Comparison of ENCODE assay signal across 16 cellular contexts in genomic region chr1:66526036-66526435, GRCh38. TPM values are rescaled to one million over a fixed set of nuclear protein-coding genes. Genes with fewer than 3 reads are reported as not detected.
DNase-seq lines count a peak whose midpoint lies in the region; ATAC-seq and TF ChIP-seq lines count a peak whose summit lies in the region.
"Had no signal": no experiment of that assay in that cellular context is flagged by ENCODE, and none has a peak within 500 bp of the region (broad histone marks: within the 10 kb centered on the region; RNA-seq: fewer than 3 reads in every experiment).

No MANE protein-coding gene starts in this region.

- intact Hi-C loops in right cardiac atrium (cut with DNase I) = no loop called here

- H3K4me3 ChIP-seq in cardiac muscle cell (no peak overlapping the region), right cardiac atrium (ENCODE audit: low read length) (no peak overlapping the region)
- H3K4me3 ChIP-seq: GM12878, GM23248 had no signal

- no peak overlapping the region for H3K4me3 Mint-ChIP-seq in WTC11
- H3K4me3 Mint-ChIP-seq: CD8-positive, alpha-beta memory T cell; IgD-negative memory B cell had no signal

- H3K27me3 Mint-ChIP-seq in WTC11 (ENCODE audit: low read depth) = no peaks in the 10 kb centered on the region

- H3K9me3 ChIP-seq in cardiac muscle cell (ENCODE audit: low read depth) (no peaks in the 10 kb centered on the region), right cardiac atrium (ENCODE audit: control insufficient read depth, low read length) (no peaks in the 10 kb centered on the region)
- H3K9me3 ChIP-seq: Caco-2 had no signal

- H3K4me1 ChIP-seq in cardiac muscle cell (ENCODE audit: low read depth) = peaks cover 22% of the 10 kb centered on the region
- no peaks in the 10 kb centered on the region for H3K4me1 ChIP-seq in right cardiac atrium (ENCODE audit: control insufficient read depth, insufficient read depth, low read length)

- ATAC-seq in right cardiac atrium (no peak), WTC11 (peak; percentile 60)
- ATAC-seq: GM12878 had no signal

- DNase-seq in DMS53 (lab: John Stamatoyannopoulos, UW) (peak; percentile 38), DMS53 treated with DMSO at 0.1 percent for 48 hours (lab: John Stamatoyannopoulos, UW; ENCODE audit: unreplicated experiment) (no peak), cardiac muscle cell (ENCODE audit: low read depth in 1 of 2, low spot score in 1 of 2) (peak in 1 of 2 donors; percentile 73), right cardiac atrium (no peak), WTC11 (ENCODE audit: low spot score) (no peak), OCI-M2 (lab: John Stamatoyannopoulos, UW; ENCODE audit: unreplicated experiment) (no peak)
- DNase-seq in stimulated activated CD4-positive, alpha-beta T cell treated with anti-CD3 and anti-CD28 coated beads, Interleukin-2, amount 100 ng/mL, for 48 hours = no peak
- DNase-seq: Caco-2; CD8-positive, alpha-beta memory T cell; DMS79; GM23248 had no signal

- peaks cover 3% of the 10 kb centered on the region; the same call in 1 of the 2 replicates for H3K36me3 Mint-ChIP-seq in WTC11
- H3K36me3 Mint-ChIP-seq: CD8-positive, alpha-beta memory T cell; IgD-negative memory B cell had no signal

- WGBS in right cardiac atrium = 64% methylated on average over 1 of the region's 1 CpG

- H3K27ac ChIP-seq in cardiac muscle cell = peak overlapping the region; percentile 52
- no peak overlapping the region for H3K27ac ChIP-seq in right cardiac atrium (ENCODE audit: low read length)
- H3K27ac ChIP-seq: 22Rv1, GM23248 had no signal

- no peaks in the 10 kb centered on the region for H3K36me3 ChIP-seq in cardiac muscle cell

- H3K4me1 Mint-ChIP-seq in WTC11 = peaks cover 16% of the 10 kb centered on the region
- H3K4me1 Mint-ChIP-seq: CD8-positive, alpha-beta memory T cell; IgD-negative memory B cell had no signal

- no peak overlapping the region for H3K27ac Mint-ChIP-seq in WTC11
- H3K27ac Mint-ChIP-seq: CD8-positive, alpha-beta memory T cell; IgD-negative memory B cell had no signal

- POLR2A ChIA-PET in WTC11 (lab: Charles Lee) = no interaction called here

- H3K9me3 Mint-ChIP-seq in WTC11 = peaks cover 7% of the 10 kb centered on the region
- H3K9me3 Mint-ChIP-seq: CD8-positive, alpha-beta memory T cell; IgD-negative memory B cell had no signal

- peaks cover under 1% of the 10 kb centered on the region for H3K27me3 ChIP-seq in cardiac muscle cell
- no peaks in the 10 kb centered on the region for H3K27me3 ChIP-seq in right cardiac atrium (ENCODE audit: control insufficient read depth, insufficient read depth)

- CTCF ChIA-PET in WTC11 (lab: Charles Lee) = no interaction called here

- TF ChIP-seq CTCF in cardiac muscle cell (IDR thresholded peaks at IDR 0.05; ENCODE audit: low read depth, low read length) = no peak
- TF ChIP-seq CTCF in WTC11 (IDR thresholded peaks at IDR 0.05) = no peak

TF ChIP-seq in WTC11, 78 proteins besides CTCF, POLR2A, EP300 and RAD21:
- TF ChIP-seq, protein P1, sequence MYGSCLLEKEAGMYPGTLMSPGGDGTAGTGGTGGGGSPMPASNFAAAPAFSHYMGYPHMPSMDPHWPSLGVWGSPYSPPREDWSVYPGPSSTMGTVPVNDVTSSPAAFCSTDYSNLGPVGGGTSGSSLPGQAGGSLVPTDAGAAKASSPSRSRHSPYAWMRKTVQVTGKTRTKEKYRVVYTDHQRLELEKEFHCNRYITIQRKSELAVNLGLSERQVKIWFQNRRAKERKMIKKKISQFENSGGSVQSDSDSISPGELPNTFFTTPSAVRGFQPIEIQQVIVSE (CRISPR knock-in tag; IDR thresholded peaks at IDR 0.05; ENCODE audit: borderline replicate concordance) = no peak
- TF ChIP-seq RELA (CRISPR knock-in tag; IDR thresholded peaks at IDR 0.05; ENCODE audit: borderline replicate concordance) (no peak), ZBTB21 (CRISPR knock-in tag; IDR thresholded peaks at IDR 0.05; ENCODE audit: borderline replicate concordance) (no peak), RORB (CRISPR knock-in tag; IDR thresholded peaks at IDR 0.05) (no peak), NFE2L1 (CRISPR knock-in tag; IDR thresholded peaks at IDR 0.05) (no peak), JUN (CRISPR knock-in tag; IDR thresholded peaks at IDR 0.05) (no peak), ZNF281 (CRISPR knock-in tag; IDR thresholded peaks at IDR 0.05) (no peak), TP53 (CRISPR knock-in tag; IDR thresholded peaks at IDR 0.05) (no peak), NR2C2 (CRISPR knock-in tag; IDR thresholded peaks at IDR 0.05) (no peak)

RNA-seq across cellular contexts. Expression of gene SGIP1, which starts 7.9 kb away (rescaled TPM):
- total RNA-seq in cardiac muscle cell (2.6 and 8.8 TPM in 2 replicates), right cardiac atrium (1 to 10 TPM; 4.3 to 7.3 (median 5.3) TPM), WTC11 (2021) (3.2 to 3.9 TPM (median 3.3 TPM) in 3 replicates)
- polyA plus RNA-seq in cardiac muscle cell (3.3 and 10.0 TPM in 2 replicates), right cardiac atrium (2.2 TPM)
- total RNA-seq: Caco-2; CD8-positive, alpha-beta memory T cell; G401; GM12878; HT-29 had no signal
- polyA plus RNA-seq: CD8-positive, alpha-beta memory T cell had no signal
